28 cellular contexts compared by ENCODE assay signal in genomic region chr3:17941134-17941533, GRCh38.
"Had no signal": no experiment of that assay in that cellular context is flagged by ENCODE, and none has a peak within 500 bp of the region (broad histone marks: within the 10 kb centered on the region; RNA-seq: fewer than 3 reads in every experiment).

No MANE protein-coding gene starts in this region.

- DNase-seq: activated B cell treated with CpG ODN at 0.5 μM for 24 hours; activated CD4-positive, alpha-beta memory T cell treated with anti-CD3 and anti-CD28 coated beads for 36 hours; activated CD4-positive, alpha-beta T cell treated with anti-CD3 and anti-CD28 coated beads for 48 hours; activated CD4-positive, alpha-beta T cell treated with anti-CD3 and anti-CD28 coated beads, Interleukin-2, amount 50 U/mL, for 1 hour; activated CD8-positive, alpha-beta memory T cell treated with anti-CD3 and anti-CD28 coated beads, Interleukin-2, amount 10 ng/mL, durations not matched to agents 7 days and 5 days; activated CD8-positive, alpha-beta memory T cell treated with anti-CD3 and anti-CD28 coated beads, Interleukin-2, amount 50 U/mL, for 4 hours; activated CD8-positive, alpha-beta T cell treated with anti-CD3 and anti-CD28 coated beads, Interleukin-2, amount 10 ng/mL, durations not matched to agents 7 days and 5 days; activated effector memory CD4-positive, alpha-beta T cell treated with anti-CD3 and anti-CD28 coated beads, Interleukin-2, amount 50 U/mL, for 16 hours; activated naive CD4-positive, alpha-beta T cell treated with anti-CD3 and anti-CD28 coated beads for 36 hours; activated naive CD8-positive, alpha-beta T cell treated with anti-CD3 and anti-CD28 coated beads for 36 hours; activated naive CD8-positive, alpha-beta T cell treated with anti-CD3 and anti-CD28 coated beads, Interleukin-2, amount 50 U/mL, for 24 hours; activated T-cell treated with anti-CD3 and anti-CD28 coated beads, Interleukin-2, amount 50 U/mL, for 1 hour; activated T-cell treated with anti-CD3 and anti-CD28 coated beads, Interleukin-2, amount 50 U/mL, for 48 hours; central memory CD4-positive, alpha-beta T cell; cerebellar nuclear complex; colonic mucosa; effector CD8-positive, alpha-beta T cell; esophagus squamous epithelium; heart right ventricle; T-helper 17 cell; T1000; WERI-Rb-1 had no signal

- H3K36me3 ChIP-seq: ascending aorta, breast epithelium, cardiac muscle cell, colonic mucosa, esophagus squamous epithelium, gastroesophageal sphincter, heart right ventricle, WERI-Rb-1 had no signal

- H3K4me3 ChIP-seq: ascending aorta, breast epithelium, cardiac muscle cell, colonic mucosa, esophagus squamous epithelium, gastroesophageal sphincter, heart right ventricle had no signal

- H3K9me3 ChIP-seq: ascending aorta, breast epithelium, colonic mucosa, esophagus squamous epithelium, gastroesophageal sphincter, heart right ventricle had no signal

- H3K4me1 ChIP-seq: ascending aorta, breast epithelium, colonic mucosa, esophagus squamous epithelium, gastroesophageal sphincter had no signal

- ATAC-seq: activated CD4-positive, CD25-positive, alpha-beta regulatory T cell treated with anti-CD3 and anti-CD28 coated beads, Interleukin-2, amount 50 U/mL, for 24 hours; activated CD8-positive, alpha-beta memory T cell treated with anti-CD3 and anti-CD28 coated beads, Interleukin-2, amount 10 ng/mL, durations not matched to agents 7 days and 5 days; activated CD8-positive, alpha-beta T cell treated with anti-CD3 and anti-CD28 coated beads, Interleukin-2, amount 10 ng/mL, durations not matched to agents 7 days and 5 days; activated naive CD8-positive, alpha-beta T cell treated with anti-CD3 and anti-CD28 coated beads, Interleukin-2, amount 50 U/mL, for 24 hours; gastroesophageal sphincter; heart right ventricle; T-helper 17 cell had no signal

- H3K27me3 ChIP-seq: ascending aorta, breast epithelium, cardiac muscle cell, colonic mucosa, esophagus squamous epithelium, gastroesophageal sphincter had no signal

- H3K27ac ChIP-seq: ascending aorta, breast epithelium, cardiac muscle cell, colonic mucosa, epithelial cell of prostate, esophagus squamous epithelium, gastroesophageal sphincter, heart right ventricle, WERI-Rb-1 had no signal
